20 cellular contexts compared by ENCODE assay signal in genomic region chr20:49074521-49074920, GRCh38. TPM values are rescaled to one million over a fixed set of nuclear protein-coding genes. Genes with fewer than 3 reads are reported as not detected.
DNase-seq lines count a peak whose midpoint lies in the region; ATAC-seq lines count a peak whose summit lies in the region.
"Had no signal": no experiment of that assay in that cellular context is flagged by ENCODE, and none has a peak within 500 bp of the region (broad histone marks: within the 10 kb centered on the region; RNA-seq: fewer than 3 reads in every experiment).

No MANE protein-coding gene starts in this region.

- H3K4me3 Mint-ChIP-seq in activated CD4-positive, alpha-beta T cell treated with anti-CD3 and anti-CD28 coated beads, Interleukin-2, amount 10 ng/mL, durations not matched to agents 7 days and 5 days, result no peak overlapping the region
- no peak overlapping the region for H3K4me3 Mint-ChIP-seq in stimulated activated naive CD8-positive, alpha-beta T cell treated with anti-CD3 and anti-CD28 coated beads, Interleukin-15, Interleukin-2, amounts not matched to agents 100 ng/mL and 50 ng/mL, for 24 hours
- H3K4me3 Mint-ChIP-seq in stimulated activated naive CD8-positive, alpha-beta T cell treated with anti-CD3 and anti-CD28 coated beads, Interleukin-15, amount 100 ng/mL, for 72 hours, result no peak overlapping the region
- no peak overlapping the region for H3K4me3 Mint-ChIP-seq in central memory CD8-positive, alpha-beta T cell
- H3K4me3 Mint-ChIP-seq in stimulated activated effector memory CD8-positive, alpha-beta T cell treated with anti-CD3 and anti-CD28 coated beads, Interleukin-12 subunit alpha, Interleukin-12 subunit beta, amount 100 ng/mL, for 72 hours, result no peak overlapping the region
- H3K4me3 Mint-ChIP-seq: CD4-positive, alpha-beta T cell; GM23338 had no signal

- H3K27me3 Mint-ChIP-seq in activated CD4-positive, alpha-beta T cell treated with anti-CD3 and anti-CD28 coated beads, Interleukin-2, amount 10 ng/mL, durations not matched to agents 7 days and 5 days, result no peaks in the 10 kb centered on the region
- H3K27me3 Mint-ChIP-seq in stimulated activated naive CD8-positive, alpha-beta T cell treated with anti-CD3 and anti-CD28 coated beads, Interleukin-15, Interleukin-2, amounts not matched to agents 100 ng/mL and 50 ng/mL, for 24 hours, result no peaks in the 10 kb centered on the region
- H3K27me3 Mint-ChIP-seq in stimulated activated naive CD8-positive, alpha-beta T cell treated with anti-CD3 and anti-CD28 coated beads, Interleukin-15, amount 100 ng/mL, for 72 hours, result no peaks in the 10 kb centered on the region
- no peaks in the 10 kb centered on the region for H3K27me3 Mint-ChIP-seq in central memory CD8-positive, alpha-beta T cell
- H3K27me3 Mint-ChIP-seq: CD4-positive, alpha-beta T cell had no signal

- CTCF ChIA-PET in activated CD4-positive, alpha-beta T cell treated with anti-CD3 and anti-CD28 coated beads, Interleukin-2, amount 10 ng/mL, durations not matched to agents 7 days and 5 days (lab: Charles Lee), result interaction anchor here (0.8 kb wide), 1 partner anchor 317 kb away, joined by 3 read pairs; no protein-coding TSS in a partner anchor

- peak overlapping the region; percentile 0 for H3K27ac Mint-ChIP-seq in activated CD4-positive, alpha-beta T cell treated with anti-CD3 and anti-CD28 coated beads, Interleukin-2, amount 10 ng/mL, durations not matched to agents 7 days and 5 days
- peak overlapping the region; percentile 36 for H3K27ac Mint-ChIP-seq in stimulated activated naive CD8-positive, alpha-beta T cell treated with anti-CD3 and anti-CD28 coated beads, Interleukin-15, Interleukin-2, amounts not matched to agents 100 ng/mL and 50 ng/mL, for 24 hours
- peak overlapping the region in 1 of 2 donors; percentile 60 for H3K27ac Mint-ChIP-seq in stimulated activated naive CD8-positive, alpha-beta T cell treated with anti-CD3 and anti-CD28 coated beads, Interleukin-15, amount 100 ng/mL, for 72 hours
- peak overlapping the region; percentile 7 for H3K27ac Mint-ChIP-seq in central memory CD8-positive, alpha-beta T cell (ENCODE audit: low read depth)
- peak overlapping the region; percentile 33 for H3K27ac Mint-ChIP-seq in stimulated activated effector memory CD8-positive, alpha-beta T cell treated with anti-CD3 and anti-CD28 coated beads, Interleukin-12 subunit alpha, Interleukin-12 subunit beta, amount 100 ng/mL, for 72 hours
- H3K27ac Mint-ChIP-seq: CD4-positive, alpha-beta T cell; GM23338 had no signal

- H3K4me1 Mint-ChIP-seq in activated CD4-positive, alpha-beta T cell treated with anti-CD3 and anti-CD28 coated beads, Interleukin-2, amount 10 ng/mL, durations not matched to agents 7 days and 5 days, result no peaks in the 10 kb centered on the region
- no peaks in the 10 kb centered on the region for H3K4me1 Mint-ChIP-seq in stimulated activated naive CD8-positive, alpha-beta T cell treated with anti-CD3 and anti-CD28 coated beads, Interleukin-15, Interleukin-2, amounts not matched to agents 100 ng/mL and 50 ng/mL, for 24 hours (ENCODE audit: low read depth)
- H3K4me1 Mint-ChIP-seq in stimulated activated naive CD8-positive, alpha-beta T cell treated with anti-CD3 and anti-CD28 coated beads, Interleukin-15, amount 100 ng/mL, for 72 hours, result no peaks in the 10 kb centered on the region
- peaks cover 5% of the 10 kb centered on the region for H3K4me1 Mint-ChIP-seq in central memory CD8-positive, alpha-beta T cell
- H3K4me1 Mint-ChIP-seq in stimulated activated effector memory CD8-positive, alpha-beta T cell treated with anti-CD3 and anti-CD28 coated beads, Interleukin-12 subunit alpha, Interleukin-12 subunit beta, amount 100 ng/mL, for 72 hours, result peaks cover 7% of the 10 kb centered on the region
- H3K4me1 Mint-ChIP-seq: GM23338 had no signal

- POLR2A ChIA-PET in activated CD4-positive, alpha-beta T cell treated with anti-CD3 and anti-CD28 coated beads, Interleukin-2, amount 10 ng/mL, durations not matched to agents 7 days and 5 days (lab: Charles Lee), result interaction anchor here (0.7 kb wide), 1 partner anchor 94 kb away, joined by 3 read pairs; no protein-coding TSS in a partner anchor

- H3K36me3 Mint-ChIP-seq in activated CD4-positive, alpha-beta T cell treated with anti-CD3 and anti-CD28 coated beads, Interleukin-2, amount 10 ng/mL, durations not matched to agents 7 days and 5 days (ENCODE audit: low read depth), result peaks cover 38% of the 10 kb centered on the region
- H3K36me3 Mint-ChIP-seq in stimulated activated naive CD8-positive, alpha-beta T cell treated with anti-CD3 and anti-CD28 coated beads, Interleukin-15, Interleukin-2, amounts not matched to agents 100 ng/mL and 50 ng/mL, for 24 hours (ENCODE audit: low read depth), result peaks cover 65% of the 10 kb centered on the region
- peaks cover 78% of the 10 kb centered on the region for H3K36me3 Mint-ChIP-seq in central memory CD8-positive, alpha-beta T cell (ENCODE audit: insufficient read depth)
- H3K36me3 Mint-ChIP-seq in stimulated activated effector memory CD8-positive, alpha-beta T cell treated with anti-CD3 and anti-CD28 coated beads, Interleukin-12 subunit alpha, Interleukin-12 subunit beta, amount 100 ng/mL, for 72 hours, result peaks cover 100% of the 10 kb centered on the region

- ATAC-seq in stimulated activated naive CD8-positive, alpha-beta T cell treated with anti-CD3 and anti-CD28 coated beads, Interleukin-15, amount 100 ng/mL, for 72 hours, result no peak
- ATAC-seq in central memory CD8-positive, alpha-beta T cell (replicated peaks; ENCODE audit: extremely low read depth, poor library complexity, severe bottlenecking), result no peak
- ATAC-seq in stimulated activated effector memory CD8-positive, alpha-beta T cell treated with anti-CD3 and anti-CD28 coated beads, Interleukin-12 subunit alpha, Interleukin-12 subunit beta, amount 100 ng/mL, for 72 hours, result no peak
- ATAC-seq in GM18858 (IDR thresholded peaks at IDR 0.05; ENCODE audit: unreplicated experiment), result no peak
- ATAC-seq: GM23338 had no signal

- no peak for DNase-seq in activated CD4-positive, alpha-beta T cell treated with anti-CD3 and anti-CD28 coated beads, Interleukin-2, amount 10 ng/mL, durations not matched to agents 7 days and 5 days
- DNase-seq in activated CD4-positive, alpha-beta T cell treated with anti-CD3 and anti-CD28 coated beads, Interleukin-2, amount 50 U/mL, for 4 hours, result no peak
- no peak for DNase-seq in stimulated activated naive CD8-positive, alpha-beta T cell treated with anti-CD3 and anti-CD28 coated beads, Interleukin-15, amount 100 ng/mL, for 72 hours
- DNase-seq in central memory CD8-positive, alpha-beta T cell (ENCODE audit: low spot score in 2 of 2), result no peak
- DNase-seq in stimulated activated effector memory CD8-positive, alpha-beta T cell treated with anti-CD3 and anti-CD28 coated beads, Interleukin-12 subunit alpha, Interleukin-12 subunit beta, amount 100 ng/mL, for 72 hours (ENCODE audit: low spot score in 2 of 2), result no peak
- DNase-seq in NCI-H2029 treated with DMSO at 0.1 percent for 48 hours (lab: John Stamatoyannopoulos, UW), result no peak
- DNase-seq: BE2C; Caco-2; CD4-positive, alpha-beta T cell; HCEC 1CT; KG1; NCI-H1694 treated with DMSO at 0.1 percent for 48 hours; NCI-H2227 treated with DMSO at 0.1 percent for 48 hours; NCI-H510A treated with DMSO at 0.1 percent for 48 hours; NCI-H82; OCI-M1; SHP77 treated with DMSO at 0.1 percent for 48 hours had no signal

- no peaks in the 10 kb centered on the region for H3K9me3 Mint-ChIP-seq in activated CD4-positive, alpha-beta T cell treated with anti-CD3 and anti-CD28 coated beads, Interleukin-2, amount 10 ng/mL, durations not matched to agents 7 days and 5 days
- no peaks in the 10 kb centered on the region for H3K9me3 Mint-ChIP-seq in stimulated activated naive CD8-positive, alpha-beta T cell treated with anti-CD3 and anti-CD28 coated beads, Interleukin-15, Interleukin-2, amounts not matched to agents 100 ng/mL and 50 ng/mL, for 24 hours
- no peaks in the 10 kb centered on the region for H3K9me3 Mint-ChIP-seq in stimulated activated naive CD8-positive, alpha-beta T cell treated with anti-CD3 and anti-CD28 coated beads, Interleukin-15, amount 100 ng/mL, for 72 hours
- H3K9me3 Mint-ChIP-seq in central memory CD8-positive, alpha-beta T cell, result no peaks in the 10 kb centered on the region
- H3K9me3 Mint-ChIP-seq in stimulated activated effector memory CD8-positive, alpha-beta T cell treated with anti-CD3 and anti-CD28 coated beads, Interleukin-12 subunit alpha, Interleukin-12 subunit beta, amount 100 ng/mL, for 72 hours, result no peaks in the 10 kb centered on the region
- H3K9me3 Mint-ChIP-seq: CD4-positive, alpha-beta T cell; GM23338 had no signal

RNA-seq across cellular contexts. Expression of gene CSE1L, which starts 28.4 kb away (rescaled TPM):
- 10 to 100 TPM; 85.1 to 98.4 TPM for total RNA-seq in activated CD4-positive, alpha-beta T cell treated with anti-CD3 and anti-CD28 coated beads, Interleukin-2, amount 10 ng/mL, durations not matched to agents 7 days and 5 days
